ENCODE assay signal across 8 cellular contexts in the genomic region with DNA sequence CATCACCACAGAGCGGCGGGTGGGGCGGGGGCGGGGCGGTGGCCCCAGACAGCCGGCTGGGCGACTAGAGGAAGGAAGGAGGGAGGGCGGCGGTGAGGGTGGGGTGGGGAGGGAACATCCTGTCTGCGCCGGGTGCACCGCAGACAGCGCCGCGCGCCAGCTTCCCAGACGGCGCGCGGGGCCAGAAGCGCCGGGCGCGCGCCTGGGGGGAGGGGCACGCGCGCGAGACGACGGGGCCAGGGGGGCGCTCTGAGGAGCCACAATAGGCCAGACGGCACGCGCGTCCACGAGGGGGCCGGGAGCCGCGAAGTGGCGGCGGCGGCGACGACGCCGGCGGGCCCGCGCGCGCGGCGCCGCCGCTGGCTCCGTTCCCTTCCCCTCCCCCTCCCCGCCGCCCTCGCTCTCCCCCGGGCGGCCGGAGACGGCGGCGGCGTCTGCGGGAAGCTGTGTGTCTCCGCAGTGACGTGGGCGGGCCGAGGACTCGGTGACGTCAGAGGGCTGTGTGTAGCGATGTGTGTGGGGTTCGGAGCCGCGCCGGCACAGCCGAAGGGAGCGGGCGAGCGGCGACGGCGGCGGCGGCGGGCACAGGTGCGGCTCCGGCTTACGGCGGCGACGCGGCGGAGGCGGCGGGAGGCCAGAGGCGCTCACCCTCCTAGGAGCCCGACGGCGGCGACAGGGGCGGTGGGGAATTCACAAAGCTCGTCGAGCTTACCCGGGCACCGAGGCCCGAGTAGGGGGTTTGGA.
A peak's percentile ranks its signal among the peaks of the same experiment; 100 is the strongest.
DNase-seq lines count a peak whose midpoint lies in the region; ATAC-seq and TF ChIP-seq lines count a peak whose summit lies in the region.

A gene with protein sequence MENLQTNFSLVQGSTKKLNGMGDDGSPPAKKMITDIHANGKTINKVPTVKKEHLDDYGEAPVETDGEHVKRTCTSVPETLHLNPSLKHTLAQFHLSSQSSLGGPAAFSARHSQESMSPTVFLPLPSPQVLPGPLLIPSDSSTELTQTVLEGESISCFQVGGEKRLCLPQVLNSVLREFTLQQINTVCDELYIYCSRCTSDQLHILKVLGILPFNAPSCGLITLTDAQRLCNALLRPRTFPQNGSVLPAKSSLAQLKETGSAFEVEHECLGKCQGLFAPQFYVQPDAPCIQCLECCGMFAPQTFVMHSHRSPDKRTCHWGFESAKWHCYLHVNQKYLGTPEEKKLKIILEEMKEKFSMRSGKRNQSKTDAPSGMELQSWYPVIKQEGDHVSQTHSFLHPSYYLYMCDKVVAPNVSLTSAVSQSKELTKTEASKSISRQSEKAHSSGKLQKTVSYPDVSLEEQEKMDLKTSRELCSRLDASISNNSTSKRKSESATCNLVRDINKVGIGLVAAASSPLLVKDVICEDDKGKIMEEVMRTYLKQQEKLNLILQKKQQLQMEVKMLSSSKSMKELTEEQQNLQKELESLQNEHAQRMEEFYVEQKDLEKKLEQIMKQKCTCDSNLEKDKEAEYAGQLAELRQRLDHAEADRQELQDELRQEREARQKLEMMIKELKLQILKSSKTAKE (plus strand): TSS at position 540 of the 744 bp plus-strand sequence. CDS start 2,617 bp downstream, outside the sequence.

- peak; percentile 17 for TF ChIP-seq CTCF in AG09309 (IDR thresholded peaks at IDR 0.05; ENCODE audit: control insufficient read depth, insufficient read depth, low read depth, low read length, missing control alignments)

- peak within 1 kb of the TSS; percentile 74 for H3K4me3 ChIP-seq in AG09309 (ENCODE audit: control insufficient read depth, low read depth, low read length)

- peak; percentile 61 for ATAC-seq in GM19035 (IDR thresholded peaks at IDR 0.05; ENCODE audit: unreplicated experiment)
- peak; percentile 62 for ATAC-seq in HG03342 (IDR thresholded peaks at IDR 0.05; ENCODE audit: unreplicated experiment)

- DNase-seq in AG09309 (ENCODE audit: low read depth) (peak; percentile 79), NCI-H345 treated with DMSO at 0.1 percent for 48 hours (lab: John Stamatoyannopoulos, UW; ENCODE audit: unreplicated experiment) (peak; percentile 62), islet precursor cell (peak; percentile 97)
- peak; percentile 90 for DNase-seq in activated CD4-positive, CD25-positive, alpha-beta regulatory T cell treated with anti-CD3 and anti-CD28 coated beads, Interleukin-2, amount 50 U/mL, for 16 hours (ENCODE audit: low read depth, low spot score)
- peak; percentile 97 for DNase-seq in central memory CD4-positive, alpha-beta T cell
- DNase-seq in stimulated activated CD4-positive, alpha-beta T cell treated with anti-CD3 and anti-CD28 coated beads, Interleukin-12 subunit alpha, Interleukin-12 subunit beta, amount 100 ng/mL, for 4 hours: peak; percentile 94

Comparison
In these comparisons a context has a peak if more than half of its experiments do, and no peak if none do; other contexts are left out.
1. Peak in every context shown above with its lines: DNase-seq, ATAC-seq and H3K4me3 ChIP-seq.